ENCODE assay signal across 20 cellular contexts in the genomic region with DNA sequence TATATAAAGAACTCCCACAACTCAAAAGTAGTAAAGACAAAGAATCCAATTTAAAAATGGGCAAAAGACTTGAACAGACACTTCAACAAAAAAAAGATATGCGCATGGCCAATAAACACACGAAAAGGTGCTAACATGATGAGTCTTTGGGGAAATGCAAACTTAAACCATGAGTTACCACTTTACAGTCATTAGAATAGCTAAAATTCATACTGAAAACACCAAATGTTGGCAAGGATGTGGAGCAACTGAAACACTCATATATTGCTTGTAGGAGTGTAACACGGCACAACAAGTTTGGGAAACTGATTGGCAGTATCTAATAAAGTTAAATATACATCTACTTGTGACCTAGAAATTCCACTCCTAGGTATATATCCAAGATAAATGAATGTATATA. TPM values are rescaled to one million over a fixed set of nuclear protein-coding genes. Genes with fewer than 3 reads are reported as not detected.
"Had no signal": no experiment of that assay in that cellular context is flagged by ENCODE, and none has a peak within 500 bp of the region (broad histone marks: within the 10 kb centered on the region; RNA-seq: fewer than 3 reads in every experiment).

No MANE protein-coding gene starts in this region.

- H3K4me1 ChIP-seq: testis, upper lobe of right lung had no signal

- H3K4me3 Mint-ChIP-seq: activated naive CD4-positive, alpha-beta T cell treated with anti-CD3 and anti-CD28 coated beads for 36 hours had no signal

- DNase-seq: activated CD4-positive, alpha-beta T cell treated with anti-CD3 and anti-CD28 coated beads for 48 hours; activated naive CD4-positive, alpha-beta T cell treated with anti-CD3 and anti-CD28 coated beads for 36 hours; amygdala; body of pancreas; central memory CD4-positive, alpha-beta T cell; effector CD8-positive, alpha-beta T cell; foreskin fibroblast; hippocampal formation; left ventricle myocardium inferior; mesenchymal stem cell; occipital lobe; SIG-M5; stimulated activated CD4-positive, alpha-beta T cell treated with anti-CD3 and anti-CD28 coated beads, Interleukin-15, amount 100 ng/mL, for 24 hours; stimulated activated CD4-positive, alpha-beta T cell treated with anti-CD3 and anti-CD28 coated beads, Interleukin-4, amount 100 ng/mL, for 1 hour; stomach; testis; upper lobe of right lung had no signal

- ATAC-seq: body of pancreas, upper lobe of right lung had no signal

- H3K36me3 ChIP-seq: left ventricle myocardium inferior, stomach, upper lobe of right lung had no signal

- H3K27me3 ChIP-seq: testis had no signal

- H3K27ac ChIP-seq: body of pancreas, coronary artery, left ventricle myocardium inferior, stomach, testis, upper lobe of right lung had no signal

- H3K9me3 ChIP-seq: body of pancreas, testis, upper lobe of right lung had no signal

- H3K4me3 ChIP-seq: body of pancreas, coronary artery, left ventricle myocardium inferior, stomach, testis, upper lobe of right lung had no signal

- H3K4me1 Mint-ChIP-seq: nephron had no signal

- H3K27ac Mint-ChIP-seq: activated naive CD4-positive, alpha-beta T cell treated with anti-CD3 and anti-CD28 coated beads for 36 hours; nephron had no signal

RNA-seq across cellular contexts. Expression of gene NTN1, which starts 52.8 kb away (rescaled TPM):
- total RNA-seq: T-helper 1 cell treated with Interleukin-12 subunit alpha and Interleukin-12 subunit beta and Interleukin-4 antibody, amounts not matched to agents 30 ng/mL and 1 ng/mL, for 36 hours had no signal
